In the genomic region with DNA sequence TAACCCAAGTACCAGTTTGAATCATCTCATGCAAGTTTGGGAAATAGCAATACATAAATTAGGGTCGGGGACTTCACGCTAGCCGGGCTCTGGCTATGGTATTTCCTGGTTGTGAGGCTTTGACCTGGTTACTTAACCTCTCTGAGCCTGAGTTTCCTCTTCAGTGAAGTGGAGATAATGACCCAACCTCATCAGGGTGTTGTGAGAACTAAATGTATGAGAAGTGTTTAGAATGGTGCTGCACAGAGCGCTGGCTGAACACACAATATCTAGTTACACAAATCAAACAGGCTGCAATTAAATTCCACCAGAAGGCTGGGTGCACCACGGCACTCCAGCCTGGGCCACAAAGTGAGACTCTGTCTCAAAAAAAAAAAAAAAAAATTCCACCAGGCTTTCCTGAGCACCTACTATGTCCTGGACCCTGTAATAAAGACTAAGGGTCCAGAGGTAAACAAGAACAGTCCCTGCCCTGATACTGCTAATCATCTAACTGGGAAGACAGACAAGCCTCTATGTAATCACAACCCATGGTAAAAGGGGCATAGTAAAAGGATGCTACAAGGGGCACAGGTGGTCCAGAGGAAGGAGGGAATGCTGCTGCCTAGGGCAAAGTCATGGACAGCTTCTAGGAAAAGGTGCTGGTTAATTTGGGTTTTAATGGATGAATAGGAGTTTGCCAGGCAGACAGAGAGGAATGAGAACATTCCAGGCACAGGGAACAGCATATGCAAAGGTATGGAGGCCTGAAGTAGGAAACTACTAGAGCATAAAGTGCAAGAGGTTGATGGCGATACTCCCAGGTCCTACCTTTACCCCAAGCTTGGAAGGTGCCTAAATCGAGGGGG, we compare ENCODE assay signal across 20 cellular contexts. TPM values are rescaled to one million over a fixed set of nuclear protein-coding genes. Genes with fewer than 3 reads are reported as not detected.
DNase-seq lines count a peak whose midpoint lies in the region; ATAC-seq and TF ChIP-seq lines count a peak whose summit lies in the region.
"Had no signal": no experiment of that assay in that cellular context is flagged by ENCODE, and none has a peak within 500 bp of the region (broad histone marks: within the 10 kb centered on the region; RNA-seq: fewer than 3 reads in every experiment).

No MANE protein-coding gene starts in this region.

- DNase-seq in DMS53 (lab: John Stamatoyannopoulos, UW): peak; percentile 37
- DNase-seq in DMS53 treated with DMSO at 0.1 percent for 48 hours (lab: John Stamatoyannopoulos, UW; ENCODE audit: unreplicated experiment): no peak
- peak; percentile 10 for DNase-seq in NCI-H2029 treated with DMSO at 0.1 percent for 48 hours (lab: John Stamatoyannopoulos, UW)
- DNase-seq in sigmoid colon: no peak
- DNase-seq in PC-3: no peak
- no peak for DNase-seq in endothelial cell (ENCODE audit: low spot score)
- DNase-seq: activated T-cell treated with anti-CD3 and anti-CD28 coated beads, Interleukin-2, amount 50 U/mL, for 1 hour; BE2C; DMS153; naive thymus-derived CD4-positive, alpha-beta T cell; NCI-H1694; stimulated activated CD8-positive, alpha-beta memory T cell treated with anti-CD3 and anti-CD28 coated beads, Interleukin-4, amount 100 ng/mL, for 48 hours; T-cell; testis had no signal

- no peak for TF ChIP-seq CTCF in sigmoid colon (IDR thresholded peaks at IDR 0.05)
- no peak for TF ChIP-seq CTCF in PC-3 (conservative IDR thresholded peaks at IDR 0.05; ENCODE audit: low read depth, low read length)
- TF ChIP-seq CTCF in endothelial cell (IDR thresholded peaks at IDR 0.05; ENCODE audit: unreplicated experiment): no peak

- BruUV-seq in PC-3 (replicated peaks; lab: Mats Ljungman, UMichigan): no TSS peak

- peaks cover 2% of the 10 kb centered on the region for H3K27me3 Mint-ChIP-seq in endothelial cell (ENCODE audit: unreplicated experiment)
- H3K27me3 Mint-ChIP-seq: activated naive CD4-positive, alpha-beta T cell treated with anti-CD3 and anti-CD28 coated beads, Interleukin-2, amount 50 U/mL, for 24 hours had no signal

- H3K9me3 Mint-ChIP-seq in endothelial cell (ENCODE audit: unreplicated experiment): no peaks in the 10 kb centered on the region
- H3K9me3 Mint-ChIP-seq: activated naive CD4-positive, alpha-beta T cell treated with anti-CD3 and anti-CD28 coated beads, Interleukin-2, amount 50 U/mL, for 24 hours had no signal

- H2AFZ ChIP-seq in PC-3 (ENCODE audit: low read length): no peak overlapping the region

- H3K27me3 ChIP-seq in esophagus (ENCODE audit: control insufficient read depth in 1 of 2, insufficient read depth in 2 of 2, low read length in 2 of 2) (no peaks in the 10 kb centered on the region), sigmoid colon (no peaks in the 10 kb centered on the region), PC-3 (ENCODE audit: low read length) (no peaks in the 10 kb centered on the region)
- H3K27me3 ChIP-seq: BE2C, colonic mucosa, testis had no signal

- TF ChIP-seq EP300 in sigmoid colon (IDR thresholded peaks at IDR 0.05): no peak

- CTCF ChIA-PET in PC-3 (lab: Charles Lee): no interaction called here

- H3K4me2 ChIP-seq in PC-3 (ENCODE audit: low read length): no peak overlapping the region

- H3K79me2 ChIP-seq in PC-3 (ENCODE audit: low read length): no peaks in the 10 kb centered on the region

- H3K9me3 ChIP-seq in esophagus (ENCODE audit: control insufficient read depth in 2 of 2, insufficient read depth in 1 of 2, low read depth in 1 of 2, low read length in 1 of 2): no peaks in the 10 kb centered on the region
- H3K9me3 ChIP-seq in sigmoid colon: no peaks in the 10 kb centered on the region
- H3K9me3 ChIP-seq in PC-3 (ENCODE audit: low read length): no peaks in the 10 kb centered on the region
- H3K9me3 ChIP-seq: BE2C, colonic mucosa, testis had no signal

- TF ChIP-seq POLR2A in sigmoid colon (IDR thresholded peaks at IDR 0.05): no peak

- 82 to 83% methylated on average over 7 of the region's 7 CpGs for WGBS in esophagus, 2 donors
- 82 to 85% methylated on average over 7 of the region's 7 CpGs for WGBS in sigmoid colon, 2 donors

- POLR2A ChIA-PET in PC-3 (lab: Charles Lee; ENCODE audit: unreplicated experiment): interaction anchor here (0.6 kb wide), 1 partner anchor 348 kb away, joined by 3 read pairs; no protein-coding TSS in a partner anchor

- intact Hi-C loops in sigmoid colon (cut with DNase I) (no loop called here), PC-3 (cut with micrococcal nuclease) (no loop called here)

- H3K4me1 ChIP-seq in esophagus (ENCODE audit: control insufficient read depth in 2 of 2, insufficient read depth in 2 of 2, low read length in 1 of 2) (peaks cover 0 to 8% of the 10 kb centered on the region in 2 donors), sigmoid colon (peaks cover 0 to 71% (median 45%) of the 10 kb centered on the region in 4 donors), PC-3 (ENCODE audit: insufficient read depth, low read length) (peaks cover 9% of the 10 kb centered on the region)
- H3K4me1 ChIP-seq: BE2C, colonic mucosa had no signal

- no peaks in the 10 kb centered on the region for H3F3A ChIP-seq in PC-3 (ENCODE audit: low read length, unreplicated experiment)

- H3K4me1 Mint-ChIP-seq in endothelial cell (ENCODE audit: unreplicated experiment): peaks cover 2% of the 10 kb centered on the region
- H3K4me1 Mint-ChIP-seq: activated naive CD4-positive, alpha-beta T cell treated with anti-CD3 and anti-CD28 coated beads, Interleukin-2, amount 50 U/mL, for 24 hours had no signal

- H3K36me3 ChIP-seq in esophagus (ENCODE audit: control insufficient read depth in 2 of 2, insufficient read depth in 2 of 2, low read length in 1 of 2): no peaks in the 10 kb centered on the region
- no peaks in the 10 kb centered on the region for H3K36me3 ChIP-seq in sigmoid colon
- H3K36me3 ChIP-seq in PC-3 (ENCODE audit: low read depth, low read length): no peaks in the 10 kb centered on the region
- H3K36me3 ChIP-seq: BE2C, colonic mucosa had no signal

- H4K20me1 ChIP-seq in PC-3 (ENCODE audit: low read length): no peaks in the 10 kb centered on the region

- no peak overlapping the region for H3K27ac Mint-ChIP-seq in endothelial cell (ENCODE audit: unreplicated experiment)
- H3K27ac Mint-ChIP-seq: activated naive CD4-positive, alpha-beta T cell treated with anti-CD3 and anti-CD28 coated beads, Interleukin-2, amount 50 U/mL, for 24 hours; naive thymus-derived CD4-positive, alpha-beta T cell had no signal

- H3K4me3 Mint-ChIP-seq in endothelial cell (ENCODE audit: unreplicated experiment): no peak overlapping the region
- H3K4me3 Mint-ChIP-seq: activated naive CD4-positive, alpha-beta T cell treated with anti-CD3 and anti-CD28 coated beads, Interleukin-2, amount 50 U/mL, for 24 hours; naive thymus-derived CD4-positive, alpha-beta T cell; T-cell had no signal

- H3K9me2 ChIP-seq in PC-3 (replicated peaks; ENCODE audit: low read length): no peaks in the 10 kb centered on the region

- ATAC-seq in HG02884 (IDR thresholded peaks at IDR 0.05; ENCODE audit: unreplicated experiment): no peak
- ATAC-seq in PC-3: no peak
- ATAC-seq: naive thymus-derived CD4-positive, alpha-beta T cell; T-cell had no signal

- H3K4me3 ChIP-seq in esophagus (ENCODE audit: low read depth in 1 of 2, low read length in 2 of 2): no peak overlapping the region
- H3K4me3 ChIP-seq in sigmoid colon: no peak overlapping the region
- H3K4me3 ChIP-seq in PC-3 (ENCODE audit: low read length): no peak overlapping the region
- H3K4me3 ChIP-seq: colonic mucosa, lung, testis had no signal

- H3K27ac ChIP-seq in esophagus (ENCODE audit: low read depth in 2 of 2, low read length in 1 of 2) (peak overlapping the region; percentile 72 to 87), sigmoid colon (peak overlapping the region in 3 of 4 donors; percentile 82 to 95 (median 95)), PC-3 (ENCODE audit: low read length) (no peak overlapping the region)
- H3K27ac ChIP-seq: 22Rv1, colonic mucosa, testis had no signal

- no peak overlapping the region for H3K9ac ChIP-seq in PC-3 (ENCODE audit: low read length)

- no peaks in the 10 kb centered on the region for H3K36me3 Mint-ChIP-seq in endothelial cell (ENCODE audit: low read depth, unreplicated experiment)
- H3K36me3 Mint-ChIP-seq: activated naive CD4-positive, alpha-beta T cell treated with anti-CD3 and anti-CD28 coated beads, Interleukin-2, amount 50 U/mL, for 24 hours; naive thymus-derived CD4-positive, alpha-beta T cell; T-cell had no signal

RNA-seq across cellular contexts. Expression of gene DUSP1, which starts 27.7 kb away (rescaled TPM):
- 100 to 1,000 TPM in 1 of 2 donors, 10 to 100 TPM in 1; 90.4 to 129 TPM for polyA plus RNA-seq in esophagus
- total RNA-seq in sigmoid colon: 1,000 to 10,000 TPM in 1 of 4 donors, 100 to 1,000 TPM in 3; 449 to 1,033 (median 779) TPM
- 100 to 1,000 TPM in 2 of 3 donors, 10 to 100 TPM in 1; 99.9 to 253 (median 136) TPM for polyA plus RNA-seq in sigmoid colon
- 522 and 586 TPM in 2 replicates for total RNA-seq in PC-3 (2014; rRNA removed)
- total RNA-seq in endothelial cell (ENCODE audit: unreplicated experiment): 25.3 TPM

Comparison
In these comparisons a context has a peak if more than half of its experiments do, and no peak if none do; other contexts are left out.
1. DNase-seq: peak in DMS53 (single experiment) and NCI-H2029 treated with DMSO at 0.1 percent for 48 hours (single experiment); none in DMS53 treated with DMSO at 0.1 percent for 48 hours (single experiment), sigmoid colon (single experiment), PC-3 (single experiment) and endothelial cell (single experiment).
2. RNA of gene DUSP1, which starts 27.7 kb away (total RNA-seq): 449 to 1,033 TPM in sigmoid colon and 522 to 586 TPM in PC-3; 25.3 TPM in endothelial cell (single experiment); every median in the first group is over 10 times any median in the second.